9 cellular contexts compared by ENCODE assay signal in genomic region chr4:37767546-37767945, GRCh38. TPM values are rescaled to one million over a fixed set of nuclear protein-coding genes. Genes with fewer than 3 reads are reported as not detected.
DNase-seq lines count a peak whose midpoint lies in the region; ATAC-seq and TF ChIP-seq lines count a peak whose summit lies in the region.
"Had no signal": no experiment of that assay in that cellular context is flagged by ENCODE, and none has a peak within 500 bp of the region (broad histone marks: within the 10 kb centered on the region; RNA-seq: fewer than 3 reads in every experiment).

No MANE protein-coding gene starts in this region.

- intact Hi-C loops in adrenal gland (cut with DNase I): no loop called here
- intact Hi-C loops in Caco-2 (cut with micrococcal nuclease; ENCODE audit: unreplicated experiment): no loop called here

- H3K4me1 Mint-ChIP-seq in Caco-2 (ENCODE audit: low read depth, unreplicated experiment): no peaks in the 10 kb centered on the region
- peaks cover 22% of the 10 kb centered on the region for H3K4me1 Mint-ChIP-seq in activated CD8-positive, alpha-beta memory T cell treated with anti-CD3 and anti-CD28 coated beads, Interleukin-2, amount 10 ng/mL, durations not matched to agents 7 days and 5 days

- no peak for TF ChIP-seq CTCF in adrenal gland (IDR thresholded peaks at IDR 0.05)
- TF ChIP-seq CTCF in Caco-2 (IDR thresholded peaks at IDR 0.05; ENCODE audit: insufficient read depth in 1 of 2, low read depth in 1 of 2, low read length in 1 of 2, severe bottlenecking in 1 of 2, unreplicated experiment in 1 of 2): no peak

- H3K4me3 ChIP-seq in adrenal gland (no peak overlapping the region), Caco-2 (ENCODE audit: low read depth, low read length) (no peak overlapping the region)

- ATAC-seq in left lobe of liver (no peak), HG02938 (IDR thresholded peaks at IDR 0.05; ENCODE audit: unreplicated experiment) (no peak)
- ATAC-seq in activated CD8-positive, alpha-beta memory T cell treated with anti-CD3 and anti-CD28 coated beads, Interleukin-2, amount 10 ng/mL, durations not matched to agents 7 days and 5 days: no peak
- ATAC-seq: CD8-positive, alpha-beta T cell had no signal

- no peaks in the 10 kb centered on the region for H3K4me1 ChIP-seq in adrenal gland (replicated peaks in 1 of 2)
- H3K4me1 ChIP-seq in Caco-2: no peaks in the 10 kb centered on the region; the same call in 1 of the 2 replicates

- no peak overlapping the region for H3K4me3 Mint-ChIP-seq in Caco-2 (ENCODE audit: unreplicated experiment)
- H3K4me3 Mint-ChIP-seq in activated CD8-positive, alpha-beta memory T cell treated with anti-CD3 and anti-CD28 coated beads, Interleukin-2, amount 10 ng/mL, durations not matched to agents 7 days and 5 days: no peak overlapping the region
- H3K4me3 Mint-ChIP-seq: CD8-positive, alpha-beta T cell had no signal

- no peak overlapping the region for H3K27ac ChIP-seq in adrenal gland

- H3K36me3 ChIP-seq in adrenal gland (replicated peaks in 1 of 2) (no peaks in the 10 kb centered on the region), Caco-2 (ENCODE audit: control insufficient read depth, insufficient read depth, low read length) (no peaks in the 10 kb centered on the region)

- no peak overlapping the region for H3K27ac Mint-ChIP-seq in Caco-2 (ENCODE audit: unreplicated experiment)
- no peak overlapping the region for H3K27ac Mint-ChIP-seq in activated CD8-positive, alpha-beta memory T cell treated with anti-CD3 and anti-CD28 coated beads, Interleukin-2, amount 10 ng/mL, durations not matched to agents 7 days and 5 days
- H3K27ac Mint-ChIP-seq: CD8-positive, alpha-beta T cell had no signal

- no TSS peak for BruUV-seq in Caco-2 (replicated peaks; lab: Mats Ljungman, UMichigan)

- H3K36me3 Mint-ChIP-seq in Caco-2 (ENCODE audit: insufficient read depth, unreplicated experiment): no peaks in the 10 kb centered on the region
- H3K36me3 Mint-ChIP-seq in activated CD8-positive, alpha-beta memory T cell treated with anti-CD3 and anti-CD28 coated beads, Interleukin-2, amount 10 ng/mL, durations not matched to agents 7 days and 5 days: no peaks in the 10 kb centered on the region
- H3K36me3 Mint-ChIP-seq: CD8-positive, alpha-beta T cell had no signal

- H3K9me3 Mint-ChIP-seq in Caco-2 (ENCODE audit: unreplicated experiment): no peaks in the 10 kb centered on the region
- H3K9me3 Mint-ChIP-seq in activated CD8-positive, alpha-beta memory T cell treated with anti-CD3 and anti-CD28 coated beads, Interleukin-2, amount 10 ng/mL, durations not matched to agents 7 days and 5 days (ENCODE audit: low read depth): no peaks in the 10 kb centered on the region
- H3K9me3 Mint-ChIP-seq: CD8-positive, alpha-beta T cell had no signal

- WGBS in adrenal gland, 4 donors: 25 to 47% (median 36%) methylated on average over 5 of the region's 5 CpGs

- POLR2A ChIA-PET in Caco-2 (lab: Charles Lee): no interaction called here

- no peaks in the 10 kb centered on the region for H3K27me3 Mint-ChIP-seq in Caco-2 (ENCODE audit: insufficient read depth, unreplicated experiment)
- no peaks in the 10 kb centered on the region for H3K27me3 Mint-ChIP-seq in activated CD8-positive, alpha-beta memory T cell treated with anti-CD3 and anti-CD28 coated beads, Interleukin-2, amount 10 ng/mL, durations not matched to agents 7 days and 5 days

- DNase-seq in COLO668 (lab: John Stamatoyannopoulos, UW; ENCODE audit: unreplicated experiment) (peak; percentile 92), NCI-H1436 (lab: John Stamatoyannopoulos, UW) (peak; percentile 45), adrenal gland (peak; percentile 42 to 76 (median 69)), left lobe of liver (ENCODE audit: low spot score) (peak; percentile 50), Caco-2 (no peak), activated gamma-delta T cell (lab: John Stamatoyannopoulos, UW) (no peak)
- no peak for DNase-seq in activated CD8-positive, alpha-beta memory T cell treated with anti-CD3 and anti-CD28 coated beads, Interleukin-2, amount 10 ng/mL, durations not matched to agents 7 days and 5 days
- DNase-seq: CD8-positive, alpha-beta T cell had no signal

- H3K9me3 ChIP-seq in adrenal gland (replicated peaks in 1 of 3) (no peaks in the 10 kb centered on the region), Caco-2 (no peaks in the 10 kb centered on the region)

- CTCF ChIA-PET in Caco-2 (lab: Charles Lee): interaction anchor here (0.6 kb wide), 2 partner anchors 193 to 201 kb away, joined by 3 to 6 read pairs; partner anchors contain the start of gene PTTG2
- CTCF ChIA-PET in activated CD8-positive, alpha-beta memory T cell treated with anti-CD3 and anti-CD28 coated beads, Interleukin-2, amount 10 ng/mL, durations not matched to agents 7 days and 5 days (lab: Charles Lee): interaction anchor here (1.1 to 1.8 kb wide), 2 partner anchors 78 to 165 kb away, joined by 3 to 8 read pairs; no protein-coding TSS in a partner anchor

- no peaks in the 10 kb centered on the region for H3K27me3 ChIP-seq in adrenal gland
- no peaks in the 10 kb centered on the region for H3K27me3 ChIP-seq in Caco-2 (replicated peaks; ENCODE audit: control insufficient read depth, insufficient read depth, low read length)

- no peak for TF ChIP-seq POLR2A in adrenal gland (IDR thresholded peaks at IDR 0.05)

RNA-seq across cellular contexts. Expression of gene PGM2, which starts 58.9 kb away (rescaled TPM):
- total RNA-seq in adrenal gland (10 to 100 TPM; 13.3 to 59.2 (median 36.7) TPM), left lobe of liver (6.2 TPM), Caco-2 (2022) (29.7 and 33.4 TPM in 2 replicates)
- 10 to 100 TPM in 1 of 3 donors, 1 to 10 TPM in 2; 6.8 to 26.5 (median 7.4) TPM for polyA plus RNA-seq in adrenal gland
- 10 to 100 TPM; 38.6 to 49.0 TPM for total RNA-seq in activated CD8-positive, alpha-beta memory T cell treated with anti-CD3 and anti-CD28 coated beads, Interleukin-2, amount 10 ng/mL, durations not matched to agents 7 days and 5 days

Comparison
In these comparisons a context has a peak if more than half of its experiments do, and no peak if none do; other contexts are left out.
1. DNase-seq: peak in COLO668 (single experiment), NCI-H1436 (single experiment), adrenal gland (7 of 7) and left lobe of liver (single experiment); none in Caco-2 (0 of 2), activated gamma-delta T cell (single experiment) and activated CD8-positive, alpha-beta memory T cell treated with anti-CD3 and anti-CD28 coated beads, Interleukin-2, amount 10 ng/mL, durations not matched to agents 7 days and 5 days (single experiment).